8 cellular contexts compared by ENCODE assay signal in genomic region chr20:54475334-54476287, GRCh38. TPM values are rescaled to one million over a fixed set of nuclear protein-coding genes. Genes with fewer than 3 reads are reported as not detected.
A peak's percentile ranks its signal among the peaks of the same experiment; 100 is the strongest.
DNase-seq lines count a peak whose midpoint lies in the region; ATAC-seq and TF ChIP-seq lines count a peak whose summit lies in the region.

DOK5 (plus strand) TSS chr20:54475593; CDS start chr20:54475947, 354 bp downstream.

- in situ Hi-C loops in KBM-7 (cut with MboI; ENCODE audit: low pct_unique_long_range_greater_than_20kb, low sequenced_read_pairs): no loop called here

- peak; percentile 16 for DNase-seq in KBM-7
- DNase-seq in choroid plexus epithelial cell (ENCODE audit: low read depth): peak; percentile 15
- DNase-seq in kidney epithelial cell (ENCODE audit: low read depth): no peak
- no peak for DNase-seq in stimulated activated naive CD8-positive, alpha-beta T cell treated with anti-CD3 and anti-CD28 coated beads, Interleukin-15, Interleukin-2, amounts not matched to agents 100 U/mL and 50 U/mL, for 24 hours
- DNase-seq in HuH-7 (ENCODE audit: low spot score): no peak

- TF ChIP-seq CTCF in choroid plexus epithelial cell (conservative IDR thresholded peaks at IDR 0.05; ENCODE audit: low read depth, low read length) (no peak), kidney epithelial cell (IDR thresholded peaks at IDR 0.05; ENCODE audit: insufficient read depth, low read length, poor library complexity, severe bottlenecking) (no peak)

- peak; percentile 16 for ATAC-seq in stimulated activated naive CD8-positive, alpha-beta T cell treated with anti-CD3 and anti-CD28 coated beads, Interleukin-15, Interleukin-2, amounts not matched to agents 100 U/mL and 50 U/mL, for 24 hours
- ATAC-seq in GM21786 (IDR thresholded peaks at IDR 0.05; ENCODE audit: unreplicated experiment) (no peak), GM19467 (IDR thresholded peaks at IDR 0.05; ENCODE audit: unreplicated experiment) (no peak), GM21723 (IDR thresholded peaks at IDR 0.05; ENCODE audit: unreplicated experiment) (no peak)

- H3K36me3 ChIP-seq in kidney epithelial cell (ENCODE audit: control insufficient read depth, insufficient read depth, low read length): no peaks in the 10 kb centered on the region

- H3K4me3 ChIP-seq in choroid plexus epithelial cell (ENCODE audit: low read depth, low read length) (peak within 1 kb of the TSS; percentile 60), kidney epithelial cell (ENCODE audit: low read depth, low read length) (peak within 1 kb of the TSS; percentile 70)

- H3K27me3 ChIP-seq in kidney epithelial cell (ENCODE audit: control insufficient read depth, insufficient read depth, low read length): no peaks in the 10 kb centered on the region

RNA-seq across cellular contexts. Expression of gene DOK5, which starts in this region (rescaled TPM):
- total RNA-seq in kidney epithelial cell: 3.1 and 3.5 TPM in 2 replicates

Comparison
In these comparisons a context has a peak if more than half of its experiments do, and no peak if none do; other contexts are left out.
1. DNase-seq: peak in KBM-7 (single experiment) and choroid plexus epithelial cell (single experiment); none in kidney epithelial cell (single experiment), stimulated activated naive CD8-positive, alpha-beta T cell treated with anti-CD3 and anti-CD28 coated beads, Interleukin-15, Interleukin-2, amounts not matched to agents 100 U/mL and 50 U/mL, for 24 hours (single experiment) and HuH-7 (single experiment).